Comparison of ENCODE assay signal across 8 cellular contexts in genomic region chr9:35907732-35908483, GRCh38. TPM values are rescaled to one million over a fixed set of nuclear protein-coding genes. Genes with fewer than 3 reads are reported as not detected.
DNase-seq lines count a peak whose midpoint lies in the region; ATAC-seq and TF ChIP-seq lines count a peak whose summit lies in the region.

No MANE protein-coding gene starts in this region.

- H3K27me3 ChIP-seq in Caco-2 (replicated peaks; ENCODE audit: control insufficient read depth, insufficient read depth, low read length): no peaks in the 10 kb centered on the region

- H3K4me1 Mint-ChIP-seq in Caco-2 (ENCODE audit: low read depth, unreplicated experiment) (peaks cover 2% of the 10 kb centered on the region), WTC11 (peaks cover 43% of the 10 kb centered on the region)

- H3K36me3 ChIP-seq in Caco-2 (ENCODE audit: control insufficient read depth, insufficient read depth, low read length): no peaks in the 10 kb centered on the region

- no peak overlapping the region for H3K4me3 ChIP-seq in Caco-2 (ENCODE audit: low read depth, low read length)

- TF ChIP-seq CTCF in Caco-2 (IDR thresholded peaks at IDR 0.05; ENCODE audit: insufficient read depth in 1 of 2, low read depth in 1 of 2, low read length in 1 of 2, severe bottlenecking in 1 of 2, unreplicated experiment in 1 of 2): no peak
- no peak for TF ChIP-seq CTCF in WTC11 (IDR thresholded peaks at IDR 0.05)

- H3K4me3 Mint-ChIP-seq in Caco-2 (ENCODE audit: unreplicated experiment) (no peak overlapping the region), WTC11 (peak overlapping the region; percentile 19)

- intact Hi-C loops in Caco-2 (cut with micrococcal nuclease; ENCODE audit: unreplicated experiment): loop anchor here (2.0 kb wide), 1 partner anchor 37 kb away; no protein-coding TSS in a partner anchor
- intact Hi-C loops in Right ventricle myocardium superior (cut with DNase I): loop anchor here (5.0 kb wide), 1 partner anchor 34 kb away; no protein-coding TSS in a partner anchor
- intact Hi-C loops in posterior vena cava (cut with DNase I): loop anchor here in 1 of 2 donors (10.0 kb wide), 2 partner anchors 123 to 257 kb away; partner anchors contain the start of gene CCIN

- H3K27me3 Mint-ChIP-seq in Caco-2 (ENCODE audit: insufficient read depth, unreplicated experiment): no peaks in the 10 kb centered on the region
- H3K27me3 Mint-ChIP-seq in WTC11 (ENCODE audit: low read depth): peaks cover 4% of the 10 kb centered on the region; the same call in 1 of the 2 replicates

- peak; percentile 54 for ATAC-seq in WTC11
- peak; percentile 60 for ATAC-seq in Right ventricle myocardium superior (ENCODE audit: poor library complexity)
- no peak for ATAC-seq in HG03025 (IDR thresholded peaks at IDR 0.05; ENCODE audit: low FRiP score, unreplicated experiment)

- CTCF ChIA-PET in Caco-2 (lab: Charles Lee): no interaction called here
- CTCF ChIA-PET in WTC11 (lab: Charles Lee): interaction anchor here (0.9 to 7.5 kb wide), 6 partner anchors 26 to 118 kb away, joined by 3 to 52 read pairs (median 8); no protein-coding TSS in a partner anchor

- BruUV-seq in Caco-2 (replicated peaks; lab: Mats Ljungman, UMichigan): no TSS peak

- no peaks in the 10 kb centered on the region for H3K9me3 ChIP-seq in Caco-2

- peaks cover 34% of the 10 kb centered on the region for H3K4me1 ChIP-seq in Caco-2

- H3K36me3 Mint-ChIP-seq in Caco-2 (ENCODE audit: insufficient read depth, unreplicated experiment) (no peaks in the 10 kb centered on the region), WTC11 (no peaks in the 10 kb centered on the region)

- H3K27ac Mint-ChIP-seq in Caco-2 (ENCODE audit: unreplicated experiment): peak overlapping the region; percentile 9
- peak overlapping the region; percentile 92 for H3K27ac Mint-ChIP-seq in WTC11

- no peaks in the 10 kb centered on the region for H3K9me3 Mint-ChIP-seq in Caco-2 (ENCODE audit: unreplicated experiment)
- H3K9me3 Mint-ChIP-seq in WTC11: no peaks in the 10 kb centered on the region

- DNase-seq in Caco-2: no peak
- peak; percentile 100 for DNase-seq in LHCN-M2 (ENCODE audit: low read depth)
- no peak for DNase-seq in WTC11 (ENCODE audit: low spot score)
- DNase-seq in Right ventricle myocardium superior: peak; percentile 83
- DNase-seq in posterior vena cava (ENCODE audit: low spot score): peak; percentile 89
- no peak for DNase-seq in T-helper 1 cell
- no peak for DNase-seq in NCI-H187 treated with DMSO at 0.1 percent for 48 hours (lab: John Stamatoyannopoulos, UW)

- POLR2A ChIA-PET in Caco-2 (lab: Charles Lee) (no interaction called here), WTC11 (lab: Charles Lee) (interaction anchor here (0.7 kb wide), 1 partner anchor 592 kb away, joined by 3 read pairs; no protein-coding TSS in a partner anchor)

TF ChIP-seq in WTC11, 78 proteins besides CTCF, POLR2A, EP300 and RAD21:
- TF ChIP-seq ZNF263 (CRISPR knock-in tag; IDR thresholded peaks at IDR 0.05; ENCODE audit: low read depth) (no peak), ZNF317 (CRISPR knock-in tag; IDR thresholded peaks at IDR 0.05; ENCODE audit: borderline replicate concordance, low read depth) (peak; percentile 52; the same call in 1 of the 2 replicates)

RNA-seq across cellular contexts. Expression of gene SPAAR, which starts 1.4 kb away (rescaled TPM):
- total RNA-seq in Caco-2 (2022): not detected in 2 replicates
- 0.17 and 0.38 TPM in 2 replicates for total RNA-seq in LHCN-M2 (2014; rRNA removed)
- polyA plus RNA-seq in LHCN-M2 (2012): 0.55 TPM
- total RNA-seq in WTC11 (2021): 0.23 to 0.33 TPM in 2 of 3 replicates, not detected in the other
- total RNA-seq in Right ventricle myocardium superior: 8.3 TPM
- 1 to 10 TPM; 2.5 to 4.0 TPM for total RNA-seq in posterior vena cava

RNA-seq across cellular contexts. Expression of gene HRCT1, which starts 1.9 kb away (rescaled TPM):
- total RNA-seq in Caco-2 (2022): not detected in 2 replicates
- 1.5 and 2.1 TPM in 2 replicates for total RNA-seq in LHCN-M2 (2014; rRNA removed)
- polyA plus RNA-seq in LHCN-M2 (2012): 5.0 TPM
- 0.41 TPM in 1 of 3 replicates, not detected in the others for total RNA-seq in WTC11 (2021)
- 7.4 TPM for total RNA-seq in Right ventricle myocardium superior
- 10 to 100 TPM in 1 of 2 donors, 1 to 10 TPM in 1; 4.8 to 20.1 TPM for total RNA-seq in posterior vena cava

RNA-seq across cellular contexts. Expression of gene OR13J1, which starts 37.7 kb away (rescaled TPM):
- total RNA-seq in Caco-2 (2022) (not detected in 2 replicates), LHCN-M2 (2014; rRNA removed) (not detected in 2 replicates), WTC11 (2021) (not detected in 3 replicates), Right ventricle myocardium superior (not detected), posterior vena cava (not detected)
- polyA plus RNA-seq in LHCN-M2 (2012): not detected

RNA-seq across cellular contexts. Expression of gene OR2S2, which starts 50.0 kb away (rescaled TPM):
- total RNA-seq in Caco-2 (2022) (not detected in 2 replicates), LHCN-M2 (2014; rRNA removed) (not detected in 2 replicates), WTC11 (2021) (not detected in 3 replicates), Right ventricle myocardium superior (not detected), posterior vena cava (not detected)
- 0.06 TPM for polyA plus RNA-seq in LHCN-M2 (2012)

Comparison
In these comparisons a context has a peak if more than half of its experiments do, and no peak if none do; other contexts are left out.
1. DNase-seq: peak in LHCN-M2 (single experiment), Right ventricle myocardium superior (single experiment) and posterior vena cava (single experiment); none in Caco-2 (0 of 2), WTC11 (single experiment), T-helper 1 cell (0 of 5) and NCI-H187 treated with DMSO at 0.1 percent for 48 hours (single experiment).